In the genomic region with DNA sequence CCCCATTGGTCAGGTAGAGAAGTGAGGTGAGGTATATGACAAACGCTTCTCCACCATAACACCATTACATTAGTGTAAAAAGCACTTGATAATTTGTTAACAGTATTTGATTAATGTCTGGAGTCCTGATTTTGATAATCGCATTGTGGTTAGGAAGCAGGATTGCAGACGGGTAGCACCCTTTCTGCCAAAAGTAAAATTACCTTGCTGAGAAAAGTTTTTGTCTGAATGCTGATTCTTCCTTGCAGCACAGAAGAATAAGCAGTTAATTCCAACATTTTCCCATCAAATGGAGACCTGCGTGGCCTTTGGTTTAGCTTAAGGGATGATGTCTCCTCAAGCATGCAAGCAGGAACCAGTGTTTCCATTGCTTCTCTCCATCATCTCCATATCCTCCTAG, we compare ENCODE assay signal across 3 cellular contexts.
TF ChIP-seq lines count a peak whose summit lies in the region.

No MANE protein-coding gene starts in this region.

TF ChIP-seq in HepG2, 621 proteins besides CTCF, POLR2A, EP300 and RAD21:
- TF ChIP-seq ARNT (IDR thresholded peaks at IDR 0.05) (no peak), ZNF562 (CRISPR knock-in tag; IDR thresholded peaks at IDR 0.05; ENCODE audit: borderline replicate concordance) (peak; percentile 54; the same call in 1 of the 2 replicates), TOE1 (CRISPR knock-in tag; IDR thresholded peaks at IDR 0.05) (no peak)
- TF ChIP-seq, protein P1, sequence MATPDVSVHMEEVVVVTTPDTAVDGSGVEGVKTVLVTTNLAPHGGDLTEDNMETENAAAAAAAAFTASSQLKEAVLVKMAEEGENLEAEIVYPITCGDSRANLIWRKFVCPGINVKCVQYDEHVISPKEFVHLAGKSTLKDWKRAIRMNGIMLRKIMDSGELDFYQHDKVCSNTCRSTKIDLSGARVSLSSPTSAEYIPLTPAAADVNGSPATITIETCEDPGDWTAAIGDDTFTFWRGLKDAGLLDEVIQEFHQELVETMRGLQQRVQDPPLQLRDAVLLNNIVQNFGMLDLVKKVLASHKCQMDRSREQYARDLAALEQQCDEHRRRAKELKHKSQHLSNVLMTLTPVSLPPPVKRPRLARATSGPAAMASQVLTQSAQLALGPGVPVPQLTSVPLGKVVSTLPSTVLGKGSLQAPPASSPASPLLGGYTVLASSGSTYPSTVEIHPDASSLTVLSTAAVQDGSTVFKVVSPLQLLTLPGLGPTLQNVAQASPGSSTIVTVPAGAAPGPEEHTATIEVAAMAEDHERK (CRISPR knock-in tag; IDR thresholded peaks at IDR 0.05; ENCODE audit: low read depth) = no peak

TF ChIP-seq in H1, 55 proteins besides CTCF, POLR2A, EP300 and RAD21:
- TF ChIP-seq CBX8 (IDR thresholded peaks at IDR 0.05; ENCODE audit: borderline replicate concordance, low read depth, low read length) = no peak
- TF ChIP-seq SUZ12 (IDR thresholded peaks at IDR 0.05; ENCODE audit: low read length) = no peak
- TF ChIP-seq TEAD4 (IDR thresholded peaks at IDR 0.05; ENCODE audit: low read depth, low read length) = no peak
- no peak for TF ChIP-seq EGR1 (IDR thresholded peaks at IDR 0.05; ENCODE audit: borderline replicate concordance, low read depth, low read length)
- no peak for TF ChIP-seq SRF (IDR thresholded peaks at IDR 0.05; ENCODE audit: low read depth, low read length)
- no peak for TF ChIP-seq SP2 (IDR thresholded peaks at IDR 0.05; ENCODE audit: low read length)
- TF ChIP-seq EZH2 (IDR thresholded peaks at IDR 0.05; ENCODE audit: low read depth, low read length, severe bottlenecking) = no peak
- TF ChIP-seq, protein P2, sequence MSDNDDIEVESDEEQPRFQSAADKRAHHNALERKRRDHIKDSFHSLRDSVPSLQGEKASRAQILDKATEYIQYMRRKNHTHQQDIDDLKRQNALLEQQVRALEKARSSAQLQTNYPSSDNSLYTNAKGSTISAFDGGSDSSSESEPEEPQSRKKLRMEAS (IDR thresholded peaks at IDR 0.05) = no peak
- no peak for TF ChIP-seq RNF2 (IDR thresholded peaks at IDR 0.05; ENCODE audit: borderline replicate concordance, low read depth, low read length, missing control alignments, poor library complexity, severe bottlenecking)
- TF ChIP-seq POLR2AphosphoS5 (IDR thresholded peaks at IDR 0.05; ENCODE audit: low read depth, low read length) = no peak

TF ChIP-seq in liver, 16 proteins besides CTCF, POLR2A, EP300 and RAD21:
- TF ChIP-seq TAF1 (conservative IDR thresholded peaks at IDR 0.05) (no peak), HNF4A (conservative IDR thresholded peaks at IDR 0.05) (no peak), FOXA2 (IDR thresholded peaks at IDR 0.05) (no peak), EGR1 (IDR thresholded peaks at IDR 0.05; ENCODE audit: low read depth in 2 of 2) (no peak), GABPA (IDR thresholded peaks at IDR 0.05 in 1 of 2, conservative IDR thresholded peaks at IDR 0.05 in 1 of 2) (no peak), YY1 (IDR thresholded peaks at IDR 0.05) (no peak), NR2F2 (IDR thresholded peaks at IDR 0.05) (no peak), RXRA (IDR thresholded peaks at IDR 0.05) (no peak), JUND (IDR thresholded peaks at IDR 0.05) (no peak)
- TF ChIP-seq, protein P3, sequence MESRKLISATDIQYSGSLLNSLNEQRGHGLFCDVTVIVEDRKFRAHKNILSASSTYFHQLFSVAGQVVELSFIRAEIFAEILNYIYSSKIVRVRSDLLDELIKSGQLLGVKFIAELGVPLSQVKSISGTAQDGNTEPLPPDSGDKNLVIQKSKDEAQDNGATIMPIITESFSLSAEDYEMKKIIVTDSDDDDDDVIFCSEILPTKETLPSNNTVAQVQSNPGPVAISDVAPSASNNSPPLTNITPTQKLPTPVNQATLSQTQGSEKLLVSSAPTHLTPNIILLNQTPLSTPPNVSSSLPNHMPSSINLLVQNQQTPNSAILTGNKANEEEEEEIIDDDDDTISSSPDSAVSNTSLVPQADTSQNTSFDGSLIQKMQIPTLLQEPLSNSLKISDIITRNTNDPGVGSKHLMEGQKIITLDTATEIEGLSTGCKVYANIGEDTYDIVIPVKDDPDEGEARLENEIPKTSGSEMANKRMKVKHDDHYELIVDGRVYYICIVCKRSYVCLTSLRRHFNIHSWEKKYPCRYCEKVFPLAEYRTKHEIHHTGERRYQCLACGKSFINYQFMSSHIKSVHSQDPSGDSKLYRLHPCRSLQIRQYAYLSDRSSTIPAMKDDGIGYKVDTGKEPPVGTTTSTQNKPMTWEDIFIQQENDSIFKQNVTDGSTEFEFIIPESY (IDR thresholded peaks at IDR 0.05) = no peak
- TF ChIP-seq, protein P2 (IDR thresholded peaks at IDR 0.05) = no peak
- TF ChIP-seq, protein P4, sequence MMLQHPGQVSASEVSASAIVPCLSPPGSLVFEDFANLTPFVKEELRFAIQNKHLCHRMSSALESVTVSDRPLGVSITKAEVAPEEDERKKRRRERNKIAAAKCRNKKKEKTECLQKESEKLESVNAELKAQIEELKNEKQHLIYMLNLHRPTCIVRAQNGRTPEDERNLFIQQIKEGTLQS (IDR thresholded peaks at IDR 0.05) = no peak
